ENCODE assay signal across 1 cellular context in genomic region chr17:7832431-7832830, GRCh38.
TF ChIP-seq lines count a peak whose summit lies in the region.

No MANE protein-coding gene starts in this region.

TF ChIP-seq in IMR-90, 13 proteins besides CTCF, POLR2A, EP300 and RAD21:
- TF ChIP-seq USF2 (IDR thresholded peaks at IDR 0.05; ENCODE audit: low read depth, low read length) (no peak), CHD1 (IDR thresholded peaks at IDR 0.05; ENCODE audit: low read depth, low read length) (no peak), FOS (IDR thresholded peaks at IDR 0.05; ENCODE audit: low read depth, low read length) (no peak), BHLHE40 (IDR thresholded peaks at IDR 0.05; ENCODE audit: low read depth, low read length) (no peak), MXI1 (IDR thresholded peaks at IDR 0.05; ENCODE audit: borderline replicate concordance, low read depth, low read length) (no peak), CEBPB (IDR thresholded peaks at IDR 0.05; ENCODE audit: low read depth, low read length) (no peak), RFX5 (IDR thresholded peaks at IDR 0.05; ENCODE audit: low read depth, low read length) (no peak), MAZ (IDR thresholded peaks at IDR 0.05; ENCODE audit: borderline replicate concordance, low read depth, low read length) (no peak), MAFK (IDR thresholded peaks at IDR 0.05; ENCODE audit: low read depth, low read length) (no peak), NFE2L2 (IDR thresholded peaks at IDR 0.05; ENCODE audit: low read depth, low read length) (no peak), ELK1 (IDR thresholded peaks at IDR 0.05; ENCODE audit: borderline replicate concordance, low read depth, low read length) (no peak), RCOR1 (IDR thresholded peaks at IDR 0.05; ENCODE audit: insufficient replicate concordance, low read length) (no peak), SMC3 (IDR thresholded peaks at IDR 0.05; ENCODE audit: low read depth, low read length) (no peak)
TF ChIP-seq in IMR-90: peak in this region for 0.
